8 cellular contexts compared by ENCODE assay signal in the genomic region with DNA sequence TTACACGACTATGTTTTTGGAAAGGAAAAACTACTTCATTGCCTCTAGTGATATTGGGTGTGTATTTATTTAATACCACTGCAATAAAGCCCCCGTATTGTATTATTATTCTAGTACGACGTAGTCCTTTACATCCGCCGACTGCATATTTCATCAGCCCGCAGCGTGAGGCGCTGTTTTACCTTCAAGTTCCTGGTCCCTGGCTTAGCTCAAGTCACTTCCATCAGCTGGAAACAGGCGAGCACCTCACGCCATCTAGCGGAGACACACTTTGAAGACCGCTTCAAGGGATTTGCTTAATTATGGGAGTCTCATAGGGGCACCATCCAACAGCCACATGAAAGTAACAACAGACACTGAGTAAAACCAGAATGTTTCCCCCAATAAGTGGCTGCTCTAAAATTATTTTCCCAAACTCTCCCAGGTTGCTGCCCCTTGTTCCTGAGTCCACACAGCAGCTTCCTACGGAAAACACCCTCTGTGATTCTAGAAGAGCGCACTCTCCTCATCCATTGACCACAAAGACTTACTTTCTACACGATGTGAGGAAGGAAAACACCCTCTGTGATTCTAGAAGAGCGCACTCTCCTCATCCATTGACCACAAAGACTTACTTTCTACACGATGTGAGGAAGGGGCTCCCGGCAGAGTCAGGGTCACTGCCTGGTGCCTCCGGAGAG. TPM values are rescaled to one million over a fixed set of nuclear protein-coding genes. Genes with fewer than 3 reads are reported as not detected.
DNase-seq lines count a peak whose midpoint lies in the region; ATAC-seq and TF ChIP-seq lines count a peak whose summit lies in the region.

No MANE protein-coding gene starts in this region.

- H3K27ac Mint-ChIP-seq in MCF 10A (ENCODE audit: low read depth, unreplicated experiment) = no peak overlapping the region

- H3K36me3 Mint-ChIP-seq in MCF 10A (ENCODE audit: insufficient read depth, unreplicated experiment) = no peaks in the 10 kb centered on the region

- peak; percentile 97 for DNase-seq in Ammon's horn (ENCODE audit: low spot score)
- peak; percentile 42 for DNase-seq in NCI-H2196 treated with DMSO at 0.1 percent for 48 hours (lab: John Stamatoyannopoulos, UW; ENCODE audit: unreplicated experiment)
- DNase-seq in WERI-Rb-1 = peak; percentile 72
- peak; percentile 89 for DNase-seq in MCF 10A (ENCODE audit: unreplicated experiment)
- peak; percentile 92 for DNase-seq in inferior parietal cortex (ENCODE audit: extremely low spot score)
- peak; percentile 35 to 37 for DNase-seq in stimulated activated CD4-positive, alpha-beta T cell treated with anti-CD3 and anti-CD28 coated beads, Interleukin-1b, Interleukin-23, amount 100 ng/mL, for 1 hour (ENCODE audit: low read depth in 2 of 2)

- H3K36me3 ChIP-seq in WERI-Rb-1 = no peaks in the 10 kb centered on the region

- TF ChIP-seq CTCF in WERI-Rb-1 (IDR thresholded peaks at IDR 0.05; ENCODE audit: low read depth, low read length) = peak; percentile 68
- peak; percentile 90 for TF ChIP-seq CTCF in MCF 10A (IDR thresholded peaks at IDR 0.05; ENCODE audit: unreplicated experiment)

- BruUV-seq in MCF 10A (replicated peaks; lab: Mats Ljungman, UMichigan) = no TSS peak

- H3K4me1 Mint-ChIP-seq in MCF 10A (ENCODE audit: insufficient read depth, unreplicated experiment) = peaks cover 12% of the 10 kb centered on the region

- H3K27ac ChIP-seq in WERI-Rb-1 = no peak overlapping the region

- CTCF ChIA-PET in MCF 10A (lab: Yijun Ruan, JAX) = interaction anchor here (0.6 to 5.8 kb wide), 40 partner anchors 9 to 1630 kb away, joined by 3 to 136 read pairs (median 4); no protein-coding TSS in a partner anchor

- H3K27me3 Mint-ChIP-seq in MCF 10A (ENCODE audit: insufficient read depth, unreplicated experiment) = peaks cover 1% of the 10 kb centered on the region

- POLR2A ChIA-PET in MCF 10A (lab: Yijun Ruan, JAX) = interaction anchor here (0.7 to 2.2 kb wide), 6 partner anchors 8 to 1263 kb away, joined by 3 to 12 read pairs (median 3); no protein-coding TSS in a partner anchor

- intact Hi-C loops in MCF 10A (cut with micrococcal nuclease) = loop anchor here (1.0 kb wide), 3 partner anchors 158 to 1614 kb away; no protein-coding TSS in a partner anchor

- no peak overlapping the region for H3K4me3 Mint-ChIP-seq in MCF 10A (ENCODE audit: unreplicated experiment)

- no peaks in the 10 kb centered on the region for H3K9me3 ChIP-seq in WERI-Rb-1 (ENCODE audit: severe bottlenecking)

- peaks cover 29% of the 10 kb centered on the region for H3K9me3 Mint-ChIP-seq in MCF 10A (ENCODE audit: unreplicated experiment)

- no peak overlapping the region for H3K4me3 ChIP-seq in WERI-Rb-1 (ENCODE audit: low read depth, low read length)

- peak; percentile 94 for ATAC-seq in GM19023 (IDR thresholded peaks at IDR 0.05; ENCODE audit: unreplicated experiment)
- peak; percentile 97 for ATAC-seq in HG03139 (IDR thresholded peaks at IDR 0.05; ENCODE audit: unreplicated experiment)

- peaks cover 7% of the 10 kb centered on the region for H3K27me3 ChIP-seq in WERI-Rb-1 (ENCODE audit: insufficient read depth, low read depth, severe bottlenecking)

RNA-seq across cellular contexts. Expression of a gene that starts 15.7 kb away (rescaled TPM):
- total RNA-seq in MCF 10A (2022) = not detected in 2 replicates

RNA-seq across cellular contexts. Expression of a gene that starts 20.6 kb away (rescaled TPM):
- total RNA-seq in MCF 10A (2022) = not detected in 2 replicates

Comparison
In these comparisons a context has a peak if more than half of its experiments do, and no peak if none do; other contexts are left out.
1. DNase-seq: peak in every context shown above with its lines; median percentile 97 in Ammon's horn; 92 in inferior parietal cortex; 89 in MCF 10A; 72 in WERI-Rb-1; 42 in NCI-H2196 treated with DMSO at 0.1 percent for 48 hours; 36 in stimulated activated CD4-positive, alpha-beta T cell treated with anti-CD3 and anti-CD28 coated beads, Interleukin-1b, Interleukin-23, amount 100 ng/mL, for 1 hour.